ENCODE assay signal across 17 cellular contexts in the genomic region with DNA sequence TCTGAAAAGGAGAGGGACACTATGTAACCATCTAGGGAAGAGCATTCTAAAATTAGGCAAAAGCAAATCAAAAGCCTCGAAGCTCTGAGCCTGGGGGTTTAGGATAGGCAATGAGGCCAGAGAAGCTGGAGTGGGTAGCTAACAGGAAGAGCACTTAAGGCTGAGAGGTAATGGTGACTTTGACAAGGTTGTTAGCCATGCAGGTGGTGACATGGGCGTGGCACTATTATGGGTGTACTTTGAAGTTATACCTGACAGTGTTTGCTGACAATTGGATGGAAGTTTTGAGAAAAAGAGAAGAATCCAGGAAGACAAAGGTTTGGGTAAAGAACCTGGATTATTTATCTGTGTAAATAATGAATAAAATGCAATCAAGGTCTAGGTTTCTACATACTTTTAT.
DNase-seq lines count a peak whose midpoint lies in the region; TF ChIP-seq lines count a peak whose summit lies in the region.
"Had no signal": no experiment of that assay in that cellular context is flagged by ENCODE, and none has a peak within 500 bp of the region (broad histone marks: within the 10 kb centered on the region; RNA-seq: fewer than 3 reads in every experiment).

No MANE protein-coding gene starts in this region.

- no TSS peak for BruUV-seq in MCF 10A (replicated peaks; lab: Mats Ljungman, UMichigan)
- BruUV-seq in mammary epithelial cell (replicated peaks; lab: Mats Ljungman, UMichigan): no TSS peak

- intact Hi-C loops in MCF 10A (cut with micrococcal nuclease): no loop called here
- intact Hi-C loops in mammary epithelial cell (cut with micrococcal nuclease): no loop called here

- H3K9me3 ChIP-seq in mammary epithelial cell (replicated peaks; ENCODE audit: insufficient read depth, low read length) (no peaks in the 10 kb centered on the region), mesenchymal stem cell (ENCODE audit: control insufficient read depth, low read length) (no peaks in the 10 kb centered on the region)

- peak overlapping the region in 1 of 2 experiments; percentile 78 for H3K18ac ChIP-seq in mesenchymal stem cell (ENCODE audit: low read depth in 1 of 2, low read length in 2 of 2)

- H2BK5ac ChIP-seq in mesenchymal stem cell (ENCODE audit: low read depth, low read length, poor library complexity, severe bottlenecking): no peak overlapping the region

- no peak overlapping the region for H4K8ac ChIP-seq in mesenchymal stem cell (ENCODE audit: low read length)

- 97% methylated on average over 2 of the region's 2 CpGs for WGBS in mammary epithelial cell (ENCODE audit: low coverage, missing lambda C conversion rate)
- WGBS in mesenchymal stem cell: 92% methylated on average over 2 of the region's 2 CpGs

- in situ Hi-C loops in mammary epithelial cell (cut with MboI; ENCODE audit: low sequenced_read_pairs in 2 of 2): no loop called here

- CTCF ChIA-PET in MCF 10A (lab: Yijun Ruan, JAX): no interaction called here
- CTCF ChIA-PET in mammary epithelial cell (lab: Charles Lee; ENCODE audit: low non-redundant PET): interaction anchor here (0.7 kb wide), 1 partner anchor 187 kb away, joined by 3 read pairs; no protein-coding TSS in a partner anchor

- H3K36me3 ChIP-seq in mammary epithelial cell (ENCODE audit: insufficient read depth, low read length) (no peaks in the 10 kb centered on the region), mesenchymal stem cell (ENCODE audit: control insufficient read depth in 1 of 2, insufficient read depth in 2 of 2, low read depth in 1 of 2, low read length in 2 of 2) (no peaks in the 10 kb centered on the region)

- peaks cover 38% of the 10 kb centered on the region for H3K4me1 Mint-ChIP-seq in MCF 10A (ENCODE audit: insufficient read depth, unreplicated experiment)
- H3K4me1 Mint-ChIP-seq: CD8-positive, alpha-beta memory T cell had no signal

- no peak overlapping the region for H2BK15ac ChIP-seq in mesenchymal stem cell (ENCODE audit: low read depth, poor library complexity, severe bottlenecking)

- no peak overlapping the region for H3K4me3 ChIP-seq in mammary epithelial cell (replicated peaks in 1 of 3; ENCODE audit: insufficient read depth in 1 of 3, low read depth in 2 of 3, low read length in 3 of 3)
- H3K4me3 ChIP-seq in mesenchymal stem cell (ENCODE audit: insufficient read depth in 1 of 2, low read depth in 1 of 2, low read length in 2 of 2): no peak overlapping the region

- no peak overlapping the region for H3K23ac ChIP-seq in mesenchymal stem cell (ENCODE audit: low read length in 2 of 2)

- H3K4me2 ChIP-seq in mammary epithelial cell (ENCODE audit: insufficient read depth, low read depth, low read length) (no peak overlapping the region), mesenchymal stem cell (ENCODE audit: low read length, poor library complexity, severe bottlenecking) (no peak overlapping the region)

- H2AK5ac ChIP-seq in mesenchymal stem cell (ENCODE audit: low read length, severe bottlenecking): peak overlapping the region; percentile 14

- no peak overlapping the region for H3K27ac ChIP-seq in mammary epithelial cell (ENCODE audit: insufficient read depth, low read depth, low read length)
- no peak overlapping the region for H3K27ac ChIP-seq in mesenchymal stem cell (ENCODE audit: low read length, poor library complexity, severe bottlenecking)

- no peaks in the 10 kb centered on the region for H3K36me3 Mint-ChIP-seq in MCF 10A (ENCODE audit: insufficient read depth, unreplicated experiment)
- H3K36me3 Mint-ChIP-seq: CD8-positive, alpha-beta memory T cell had no signal

- no peak overlapping the region for H2AFZ ChIP-seq in mammary epithelial cell (ENCODE audit: low read depth, low read length)
- H2AFZ ChIP-seq in mesenchymal stem cell (ENCODE audit: low read depth, low read length): no peak overlapping the region

- H3K4me3 Mint-ChIP-seq in MCF 10A (ENCODE audit: unreplicated experiment): no peak overlapping the region
- H3K4me3 Mint-ChIP-seq: CD8-positive, alpha-beta memory T cell had no signal

- H3K4ac ChIP-seq in mesenchymal stem cell (ENCODE audit: low read depth in 1 of 2, low read length in 2 of 2): peak overlapping the region in 1 of 2 experiments; percentile 94

- H3K27me3 Mint-ChIP-seq in MCF 10A (ENCODE audit: insufficient read depth, unreplicated experiment): no peaks in the 10 kb centered on the region
- H3K27me3 Mint-ChIP-seq: CD8-positive, alpha-beta memory T cell had no signal

- H3K14ac ChIP-seq in mesenchymal stem cell (ENCODE audit: low read length in 2 of 2): peak overlapping the region in 1 of 2 experiments; percentile 91

- H3K27ac Mint-ChIP-seq in MCF 10A (ENCODE audit: low read depth, unreplicated experiment): peak overlapping the region; percentile 64
- H3K27ac Mint-ChIP-seq: CD8-positive, alpha-beta memory T cell had no signal

- TF ChIP-seq CTCF in MCF 10A (IDR thresholded peaks at IDR 0.05; ENCODE audit: unreplicated experiment) (no peak), mammary epithelial cell (conservative IDR thresholded peaks at IDR 0.05 in 1 of 2, IDR thresholded peaks at IDR 0.05 in 1 of 2; ENCODE audit: extremely low read depth in 1 of 2, insufficient read depth in 1 of 2, low read depth in 1 of 2, low read length in 2 of 2) (no peak)

- no peaks in the 10 kb centered on the region for H3K79me1 ChIP-seq in mesenchymal stem cell (replicated peaks; ENCODE audit: low read length, poor library complexity, severe bottlenecking)

- no peaks in the 10 kb centered on the region for H3K79me2 ChIP-seq in mammary epithelial cell (ENCODE audit: insufficient read depth, low read length)

- DNase-seq in MCF 10A (ENCODE audit: unreplicated experiment) (no peak), mammary epithelial cell (no peak), NCI-H748 (lab: John Stamatoyannopoulos, UW; ENCODE audit: unreplicated experiment) (peak; percentile 49), mesenchymal stem cell (no peak), activated T-cell treated with anti-CD3 and anti-CD28 coated beads for 4 hours (no peak)
- DNase-seq in activated CD4-positive, alpha-beta T cell treated with anti-CD3 and anti-CD28 coated beads, Interleukin-2, amount 50 U/mL, for 4 hours: no peak
- no peak for DNase-seq in stimulated activated CD8-positive, alpha-beta memory T cell treated with anti-CD3 and anti-CD28 coated beads, Interleukin-4, amount 100 ng/mL, for 48 hours
- DNase-seq: C1 segment of cervical spinal cord; CD8-positive, alpha-beta memory T cell; DND-41; KBM-7; MV-4-11; NCI-H2081; NCI-H226; NCI-H774; SIG-M5; T-helper 1 cell had no signal

- H2BK120ac ChIP-seq in mesenchymal stem cell (ENCODE audit: low read depth, low read length): no peak overlapping the region

- dilution Hi-C loops in mammary epithelial cell (cut with HindIII; ENCODE audit: low sequenced_read_pairs): no loop called here

- POLR2A ChIA-PET in MCF 10A (lab: Yijun Ruan, JAX): interaction anchor here (1.2 kb wide), 1 partner anchor 40 kb away, joined by 3 read pairs; no protein-coding TSS in a partner anchor

- no peaks in the 10 kb centered on the region for H3K27me3 ChIP-seq in mammary epithelial cell (ENCODE audit: insufficient read depth, low read length)
- H3K27me3 ChIP-seq in mesenchymal stem cell (ENCODE audit: control insufficient read depth in 1 of 2, insufficient read depth in 1 of 2, low read length in 2 of 2): no peaks in the 10 kb centered on the region

- no peaks in the 10 kb centered on the region for H3K9me3 Mint-ChIP-seq in MCF 10A (ENCODE audit: unreplicated experiment)

- H4K20me1 ChIP-seq in mammary epithelial cell (ENCODE audit: insufficient read depth, low read length): no peaks in the 10 kb centered on the region

- H4K91ac ChIP-seq in mesenchymal stem cell (ENCODE audit: low read length): no peak overlapping the region

- H2BK12ac ChIP-seq in mesenchymal stem cell (ENCODE audit: low read length in 2 of 2): peak overlapping the region; percentile 12 to 72

- H3K4me1 ChIP-seq in mammary epithelial cell (ENCODE audit: insufficient read depth, low read length) (peaks cover 22% of the 10 kb centered on the region), mesenchymal stem cell (ENCODE audit: control insufficient read depth, insufficient read depth, low read depth, low read length) (no peaks in the 10 kb centered on the region)

- H3K9ac ChIP-seq in mammary epithelial cell (ENCODE audit: insufficient read depth, low read length) (no peak overlapping the region), mesenchymal stem cell (ENCODE audit: low read length) (no peak overlapping the region)
